10 cellular contexts compared by ENCODE assay signal in genomic region chr5:39176740-39177628, GRCh38. TPM values are rescaled to one million over a fixed set of nuclear protein-coding genes. Genes with fewer than 3 reads are reported as not detected.
A peak's percentile ranks its signal among the peaks of the same experiment; 100 is the strongest.
DNase-seq lines count a peak whose midpoint lies in the region; ATAC-seq and TF ChIP-seq lines count a peak whose summit lies in the region.
"Had no signal": no experiment of that assay in that cellular context is flagged by ENCODE, and none has a peak within 500 bp of the region (broad histone marks: within the 10 kb centered on the region; RNA-seq: fewer than 3 reads in every experiment).

No MANE protein-coding gene starts in this region.

- TF ChIP-seq POLR2A in transverse colon (IDR thresholded peaks at IDR 0.05), result no peak

- peaks cover 92% of the 10 kb centered on the region for H3K4me1 Mint-ChIP-seq in activated T-cell treated with anti-CD3 and anti-CD28 coated beads, Interleukin-2, amount 50 U/mL, for 4 hours (ENCODE audit: low read depth)
- peaks cover 20% of the 10 kb centered on the region for H3K4me1 Mint-ChIP-seq in mesothelial cell of epicardium

- TF ChIP-seq CTCF in transverse colon (IDR thresholded peaks at IDR 0.05) (no peak), mesothelial cell of epicardium (IDR thresholded peaks at IDR 0.05; ENCODE audit: unreplicated experiment) (no peak)

- H3K4me3 ChIP-seq in transverse colon, result no peak overlapping the region

- WGBS in transverse colon (ENCODE audit: low coverage in 1 of 2), 2 donors, result 43 to 70% methylated on average over 1 to 3 of the region's 3 CpGs

- H3K9me3 Mint-ChIP-seq in activated T-cell treated with anti-CD3 and anti-CD28 coated beads, Interleukin-2, amount 50 U/mL, for 4 hours, result peaks cover 8% of the 10 kb centered on the region
- H3K9me3 Mint-ChIP-seq in mesothelial cell of epicardium, result peaks cover 15% of the 10 kb centered on the region

- peak overlapping the region; percentile 15 to 43 (median 26) for H3K27ac ChIP-seq in transverse colon

- H3K27ac Mint-ChIP-seq in mesothelial cell of epicardium, result no peak overlapping the region

- no peaks in the 10 kb centered on the region for H3K27me3 Mint-ChIP-seq in activated T-cell treated with anti-CD3 and anti-CD28 coated beads, Interleukin-2, amount 50 U/mL, for 4 hours (ENCODE audit: low read depth)
- no peaks in the 10 kb centered on the region for H3K27me3 Mint-ChIP-seq in mesothelial cell of epicardium (ENCODE audit: low read depth)

- peaks cover 0 to 3% (median 0%) of the 10 kb centered on the region in 4 donors for H3K4me1 ChIP-seq in transverse colon

- peak overlapping the region; percentile 69 for H3K4me3 Mint-ChIP-seq in activated T-cell treated with anti-CD3 and anti-CD28 coated beads, Interleukin-2, amount 50 U/mL, for 4 hours
- no peak overlapping the region for H3K4me3 Mint-ChIP-seq in mesothelial cell of epicardium

- TF ChIP-seq EP300 in transverse colon (IDR thresholded peaks at IDR 0.05; ENCODE audit: low read depth), result no peak

- in situ Hi-C loops in transverse colon (cut with MboI; ENCODE audit: low pct_ligation_motif_present in 1 of 4, low pct_unique_long_range_greater_than_20kb in 1 of 4, low sequenced_read_pairs in 3 of 4), result no loop called here

- no peaks in the 10 kb centered on the region for H3K27me3 ChIP-seq in transverse colon

- intact Hi-C loops in transverse colon (cut with DNase I; ENCODE audit: low total_unique reads), result no loop called here

- ATAC-seq in HG03571 (IDR thresholded peaks at IDR 0.05; ENCODE audit: unreplicated experiment), result peak; percentile 31
- ATAC-seq in activated T-cell treated with anti-CD3 and anti-CD28 coated beads, Interleukin-2, amount 50 U/mL, for 4 hours, result peak; percentile 52 to 59

- H3K9me3 ChIP-seq in transverse colon, result no peaks in the 10 kb centered on the region

- H3K36me3 Mint-ChIP-seq in activated T-cell treated with anti-CD3 and anti-CD28 coated beads, Interleukin-2, amount 50 U/mL, for 4 hours (ENCODE audit: insufficient read depth), result peaks cover 19% of the 10 kb centered on the region
- peaks cover 6% of the 10 kb centered on the region for H3K36me3 Mint-ChIP-seq in mesothelial cell of epicardium

- peak; percentile 69 for DNase-seq in stimulated activated CD4-positive, alpha-beta T cell treated with anti-CD3 and anti-CD28 coated beads, Interleukin-15, amount 100 ng/mL, for 24 hours
- DNase-seq in stimulated activated CD4-positive, alpha-beta T cell treated with anti-CD3 and anti-CD28 coated beads, Interleukin-2, amount 100 ng/mL, for 48 hours, result no peak
- DNase-seq in activated T-cell treated with anti-CD3 and anti-CD28 coated beads, Interleukin-2, amount 50 U/mL, for 4 hours, result no peak
- DNase-seq in transverse colon (no peak), NCI-H2196 (lab: John Stamatoyannopoulos, UW; ENCODE audit: unreplicated experiment) (no peak), SW 1271 (lab: John Stamatoyannopoulos, UW) (no peak), mesothelial cell of epicardium (ENCODE audit: low spot score in 2 of 2, unreplicated experiment in 2 of 2) (no peak)
- DNase-seq: activated CD8-positive, alpha-beta memory T cell treated with anti-CD3 and anti-CD28 coated beads, Interleukin-2, amount 50 U/mL, for 4 hours; NCI-H446 had no signal

- H3K36me3 ChIP-seq in transverse colon, result no peaks in the 10 kb centered on the region

RNA-seq across cellular contexts. Expression of gene FYB1, which starts 42.4 kb away (rescaled TPM):
- total RNA-seq in activated T-cell treated with anti-CD3 and anti-CD28 coated beads, Interleukin-2, amount 50 U/mL, for 4 hours, result 10 to 100 TPM; 33.4 to 39.0 (median 37.9) TPM
- total RNA-seq in transverse colon (10 to 100 TPM in 2 of 4 donors, 1 to 10 TPM in 2; 6.4 to 38.5 (median 17.5) TPM), mesothelial cell of epicardium (1.2 to 1.6 TPM (median 1.5 TPM) in 3 replicates)
